8 cellular contexts compared by ENCODE assay signal in genomic region chr16:48687421-48688038, GRCh38.
DNase-seq lines count a peak whose midpoint lies in the region; ATAC-seq and TF ChIP-seq lines count a peak whose summit lies in the region.

No MANE protein-coding gene starts in this region.

- H3K4me3 ChIP-seq in CD8-positive, alpha-beta T cell (ENCODE audit: low read depth, low read length) = no peak overlapping the region
- H3K4me3 ChIP-seq in foreskin fibroblast (ENCODE audit: low read depth in 1 of 2, low read length in 2 of 2) = no peak overlapping the region
- H3K4me3 ChIP-seq in ovary = no peak overlapping the region

- no peaks in the 10 kb centered on the region for H3K9me3 ChIP-seq in CD8-positive, alpha-beta T cell (ENCODE audit: low read length)
- no peaks in the 10 kb centered on the region for H3K9me3 ChIP-seq in ovary

- no peaks in the 10 kb centered on the region for H3K36me3 Mint-ChIP-seq in CD8-positive, alpha-beta T cell
- H3K36me3 Mint-ChIP-seq in activated CD4-positive, alpha-beta memory T cell treated with anti-CD3 and anti-CD28 coated beads, Interleukin-2, amount 10 ng/mL, durations not matched to agents 7 days and 5 days (ENCODE audit: low read depth) = no peaks in the 10 kb centered on the region

- CTCF ChIA-PET in CD8-positive, alpha-beta T cell (lab: Charles Lee) = interaction anchor here (0.7 to 0.9 kb wide), 2 partner anchors 9 to 23 kb away, joined by 3 read pairs; no protein-coding TSS in a partner anchor
- CTCF ChIA-PET in activated CD4-positive, alpha-beta memory T cell treated with anti-CD3 and anti-CD28 coated beads, Interleukin-2, amount 10 ng/mL, durations not matched to agents 7 days and 5 days (lab: Charles Lee) = interaction anchor here (0.8 to 1.3 kb wide), 6 partner anchors 10 to 662 kb away, joined by 3 to 7 read pairs (median 3); no protein-coding TSS in a partner anchor

- H3K36me3 ChIP-seq in CD8-positive, alpha-beta T cell (ENCODE audit: insufficient read depth, low read length) = no peaks in the 10 kb centered on the region
- no peaks in the 10 kb centered on the region for H3K36me3 ChIP-seq in ovary

- peak; percentile 30 for TF ChIP-seq CTCF in CD8-positive, alpha-beta T cell (IDR thresholded peaks at IDR 0.05)
- TF ChIP-seq CTCF in foreskin fibroblast (IDR thresholded peaks at IDR 0.05; ENCODE audit: low read depth, low read length) (peak; percentile 80), ovary (IDR thresholded peaks at IDR 0.05) (peak in 1 of 3 donors; percentile 54)

- H3K27ac ChIP-seq in CD8-positive, alpha-beta T cell (ENCODE audit: low read depth, low read length) = no peak overlapping the region
- no peak overlapping the region for H3K27ac ChIP-seq in ovary

- POLR2A ChIA-PET in CD8-positive, alpha-beta T cell (lab: Charles Lee) = no interaction called here
- POLR2A ChIA-PET in activated CD4-positive, alpha-beta memory T cell treated with anti-CD3 and anti-CD28 coated beads, Interleukin-2, amount 10 ng/mL, durations not matched to agents 7 days and 5 days (lab: Charles Lee) = no interaction called here

- DNase-seq in CD8-positive, alpha-beta T cell = no peak
- DNase-seq in NCI-H226 (peak; percentile 45), foreskin fibroblast (peak; percentile 46 to 82), ovary (peak; percentile 12 to 52 (median 23))
- DNase-seq in activated CD4-positive, alpha-beta memory T cell treated with anti-CD3 and anti-CD28 coated beads, Interleukin-2, amount 10 ng/mL, durations not matched to agents 7 days and 5 days = peak; percentile 42

- WGBS in ovary, 3 donors = 0 to 2% (median 0%) methylated on average over 9 of the region's 9 CpGs

- no peak for TF ChIP-seq EP300 in ovary (IDR thresholded peaks at IDR 0.05)

- no peaks in the 10 kb centered on the region for H3K27me3 ChIP-seq in CD8-positive, alpha-beta T cell (ENCODE audit: insufficient read depth, low read length)
- H3K27me3 ChIP-seq in ovary = no peaks in the 10 kb centered on the region

- peaks cover 5% of the 10 kb centered on the region for H3K4me1 Mint-ChIP-seq in CD8-positive, alpha-beta T cell (ENCODE audit: low read depth)
- peaks cover 18% of the 10 kb centered on the region for H3K4me1 Mint-ChIP-seq in activated CD4-positive, alpha-beta memory T cell treated with anti-CD3 and anti-CD28 coated beads, Interleukin-2, amount 10 ng/mL, durations not matched to agents 7 days and 5 days

- H3K27ac Mint-ChIP-seq in CD8-positive, alpha-beta T cell = no peak overlapping the region
- no peak overlapping the region for H3K27ac Mint-ChIP-seq in activated CD4-positive, alpha-beta memory T cell treated with anti-CD3 and anti-CD28 coated beads, Interleukin-2, amount 10 ng/mL, durations not matched to agents 7 days and 5 days

- TF ChIP-seq POLR2A in ovary (IDR thresholded peaks at IDR 0.05) = no peak

- H3K9me3 Mint-ChIP-seq in CD8-positive, alpha-beta T cell = no peaks in the 10 kb centered on the region
- no peaks in the 10 kb centered on the region for H3K9me3 Mint-ChIP-seq in activated CD4-positive, alpha-beta memory T cell treated with anti-CD3 and anti-CD28 coated beads, Interleukin-2, amount 10 ng/mL, durations not matched to agents 7 days and 5 days

- intact Hi-C loops in CD8-positive, alpha-beta T cell (cut with DNase I, micrococcal nuclease) = loop anchor here in 1 of 2 experiments (5.0 kb wide), 1 partner anchor 665 kb away; no protein-coding TSS in a partner anchor
- intact Hi-C loops in ovary (cut with DNase I) = loop anchor here in 1 of 4 donors (5.0 kb wide), 1 partner anchor 660 kb away; no protein-coding TSS in a partner anchor

- peak; percentile 29 for ATAC-seq in CD8-positive, alpha-beta T cell
- ATAC-seq in GM18909 (IDR thresholded peaks at IDR 0.05; ENCODE audit: poor library complexity, unreplicated experiment) (peak; percentile 68), HG03342 (IDR thresholded peaks at IDR 0.05; ENCODE audit: unreplicated experiment) (peak; percentile 85), GM18870 (IDR thresholded peaks at IDR 0.05; ENCODE audit: unreplicated experiment) (no peak)

- peaks cover 21% of the 10 kb centered on the region for H3K27me3 Mint-ChIP-seq in CD8-positive, alpha-beta T cell (ENCODE audit: low read depth)
- peaks cover 18% of the 10 kb centered on the region for H3K27me3 Mint-ChIP-seq in activated CD4-positive, alpha-beta memory T cell treated with anti-CD3 and anti-CD28 coated beads, Interleukin-2, amount 10 ng/mL, durations not matched to agents 7 days and 5 days

- H3K4me3 Mint-ChIP-seq in CD8-positive, alpha-beta T cell = no peak overlapping the region
- no peak overlapping the region for H3K4me3 Mint-ChIP-seq in activated CD4-positive, alpha-beta memory T cell treated with anti-CD3 and anti-CD28 coated beads, Interleukin-2, amount 10 ng/mL, durations not matched to agents 7 days and 5 days

- H3K4me1 ChIP-seq in CD8-positive, alpha-beta T cell (ENCODE audit: insufficient read depth, low read length) = no peaks in the 10 kb centered on the region
- H3K4me1 ChIP-seq in ovary (ENCODE audit: insufficient read depth) = no peaks in the 10 kb centered on the region

Comparison
In these comparisons a context has a peak if more than half of its experiments do, and no peak if none do; other contexts are left out.
1. DNase-seq: peak in NCI-H226 (single experiment), activated CD4-positive, alpha-beta memory T cell treated with anti-CD3 and anti-CD28 coated beads, Interleukin-2, amount 10 ng/mL, durations not matched to agents 7 days and 5 days (single experiment), foreskin fibroblast (2 of 2) and ovary (5 of 5); none in CD8-positive, alpha-beta T cell (0 of 7).